Comparison of ENCODE assay signal across 10 cellular contexts in genomic region chr13:42275098-42275471, GRCh38. TPM values are rescaled to one million over a fixed set of nuclear protein-coding genes. Genes with fewer than 3 reads are reported as not detected.
DNase-seq lines count a peak whose midpoint lies in the region; ATAC-seq, FAIRE-seq and TF ChIP-seq lines count a peak whose summit lies in the region.
"Had no signal": no experiment of that assay in that cellular context is flagged by ENCODE, and none has a peak within 500 bp of the region (broad histone marks: within the 10 kb centered on the region; RNA-seq: fewer than 3 reads in every experiment).

No MANE protein-coding gene starts in this region.

- no peak overlapping the region for H3K4me3 Mint-ChIP-seq in HFFc6

- peaks cover 57% of the 10 kb centered on the region for H3K4me1 Mint-ChIP-seq in HFFc6 (ENCODE audit: low read depth)

- H3K4me1 ChIP-seq in GM12878 (ENCODE audit: control insufficient read depth, insufficient read depth, low read length) (peaks cover 23% of the 10 kb centered on the region), heart right ventricle (peaks cover 0 to 59% (median 20%) of the 10 kb centered on the region in 9 donors)

- intact Hi-C loops in GM12878 (cut with micrococcal nuclease; ENCODE audit: unreplicated experiment), result loop anchor here (5.0 to 10.0 kb wide), 4 partner anchors 230 to 1290 kb away; partner anchors contain the start of gene DGKH
- intact Hi-C loops in heart right ventricle (cut with DNase I), result loop anchor here in 1 of 10 donors (10.0 kb wide), 1 partner anchor 810 kb away; no protein-coding TSS in a partner anchor

- H2AFZ ChIP-seq in GM12878 (ENCODE audit: control insufficient read depth, low read depth, low read length), result no peak overlapping the region

- RAD21 ChIA-PET in GM12878 (lab: Charles Lee; ENCODE audit: unreplicated experiment), result interaction anchor here (0.6 to 1.6 kb wide), 5 partner anchors 12 to 140 kb away, joined by 3 to 6 read pairs (median 3); no protein-coding TSS in a partner anchor

- peak overlapping the region; percentile 93 for H3K9ac ChIP-seq in GM12878 (ENCODE audit: control insufficient read depth, insufficient read depth, low read length)

- no peak for TF ChIP-seq RAD21 in GM12878 (IDR thresholded peaks at IDR 0.05; ENCODE audit: insufficient read depth, low read depth, low read length)

- no peak overlapping the region for H3K27ac Mint-ChIP-seq in HFFc6

- FAIRE-seq in GM19239 (lab: Jason Lieb, UNC), result peak; percentile 98
- peak; percentile 90 for FAIRE-seq in GM12878 (lab: Jason Lieb, UNC)
- no peak for FAIRE-seq in frontal cortex (lab: Jason Lieb, UNC)

- CTCF ChIA-PET in GM12878 (lab: Yijun Ruan, JAX), result no interaction called here

- H3K27me3 Mint-ChIP-seq in HFFc6 (ENCODE audit: insufficient read depth), result no peaks in the 10 kb centered on the region

- TF ChIP-seq CTCF in GM12864 (IDR thresholded peaks at IDR 0.05; ENCODE audit: low read depth, low read length, missing control alignments) (no peak), GM12878 (IDR thresholded peaks at IDR 0.05 in 2 of 3, conservative IDR thresholded peaks at IDR 0.05 in 1 of 3; ENCODE audit: control insufficient read depth in 2 of 3, extremely low read depth in 1 of 3, insufficient read depth in 1 of 3, low read depth in 3 of 3, low read length in 3 of 3) (no peak), HFFc6 (IDR thresholded peaks at IDR 0.05) (no peak), heart right ventricle (IDR thresholded peaks at IDR 0.05) (no peak)

- H3K36me3 ChIP-seq in GM12878 (ENCODE audit: control insufficient read depth in 2 of 2, insufficient read depth in 2 of 2, low read length in 1 of 2) (peaks cover 0 to 6% of the 10 kb centered on the region in 2 experiments; a peak in 2 of 4 replicates), heart right ventricle (no peaks in the 10 kb centered on the region)

- no peaks in the 10 kb centered on the region for H4K20me1 ChIP-seq in GM12878 (ENCODE audit: control insufficient read depth, insufficient read depth)

- H3K27ac ChIP-seq in GM12878 (ENCODE audit: control insufficient read depth, insufficient read depth), result peak overlapping the region; percentile 93
- peak overlapping the region in 1 of 10 donors; percentile 37 for H3K27ac ChIP-seq in heart right ventricle

- POLR2A ChIA-PET in GM12878 (lab: Charles Lee), result interaction anchor here (2.1 kb wide), 1 partner anchor 103 kb away, joined by 6 read pairs; no protein-coding TSS in a partner anchor

- peaks cover 86% of the 10 kb centered on the region for H3K79me2 ChIP-seq in GM12878 (ENCODE audit: control insufficient read depth, insufficient read depth, low read length)

- BruUV-seq in GM12878 (replicated peaks; lab: Mats Ljungman, UMichigan), result no TSS peak

- H3K27me3 ChIP-seq in GM12878 (replicated peaks in 1 of 2; ENCODE audit: control insufficient read depth in 2 of 2, insufficient read depth in 2 of 2, low read length in 1 of 2) (no peaks in the 10 kb centered on the region), heart right ventricle (no peaks in the 10 kb centered on the region)

- peak; percentile 69 for TF ChIP-seq POLR2A in GM12878 (IDR thresholded peaks at IDR 0.05; ENCODE audit: low read depth, low read length)

- SMC1A ChIA-PET in GM12878 (lab: Charles Lee; ENCODE audit: uncharacterized antibody, unreplicated experiment), result interaction anchor here (0.7 to 3.6 kb wide), 6 partner anchors 10 to 223 kb away, joined by 3 to 15 read pairs (median 4); no protein-coding TSS in a partner anchor

- H3K4me2 ChIP-seq in GM12878 (ENCODE audit: control insufficient read depth, insufficient read depth), result peak overlapping the region; percentile 77

- H3K9me3 Mint-ChIP-seq in HFFc6, result no peaks in the 10 kb centered on the region

- peak in 1 of 2 experiments; percentile 48; a peak in 3 of 4 replicates for TF ChIP-seq EP300 in GM12878 (IDR thresholded peaks at IDR 0.05; ENCODE audit: borderline replicate concordance in 1 of 2, control insufficient read depth in 1 of 2, low read depth in 2 of 2, low read length in 2 of 2)

- H3K9me3 ChIP-seq in GM12878 (replicated peaks; ENCODE audit: control insufficient read depth, insufficient read depth, low read length) (no peaks in the 10 kb centered on the region; the same call in 2 of the 3 replicates), heart right ventricle (no peaks in the 10 kb centered on the region)

- peaks cover 4% of the 10 kb centered on the region; the same call in 1 of the 2 replicates for H3K36me3 Mint-ChIP-seq in HFFc6 (ENCODE audit: low read depth)

- ATAC-seq in HG03460 (IDR thresholded peaks at IDR 0.05; ENCODE audit: unreplicated experiment) (peak; percentile 22), GM12878 (peak; percentile 47), heart right ventricle (no peak)

- H3K4me3 ChIP-seq in GM12864 (ENCODE audit: low read depth, low read length) (peak overlapping the region; percentile 85), GM12878 (peak overlapping the region; percentile 89), heart right ventricle (no peak overlapping the region)

- in situ Hi-C loops in GM12878 (cut with MboI), result no loop called here

- 0% methylated on average over 2 of the region's 2 CpGs for WGBS in GM12878 (ENCODE audit: insufficient coverage, insufficient replicate concordance, low lambda C conversion rate, missing lambda C conversion rate)
- WGBS in heart right ventricle, 2 donors, result 82 to 90% methylated on average over 2 of the region's 2 CpGs

- peak; percentile 85 for DNase-seq in GM12864 (ENCODE audit: low read depth)
- peak; percentile 12 for DNase-seq in GM19239 (ENCODE audit: insufficient read length, low spot score)
- peak; percentile 87 for DNase-seq in GM12878 (ENCODE audit: low read depth, low spot score)
- no peak for DNase-seq in HFFc6
- DNase-seq in heart right ventricle, result no peak
- no peak for DNase-seq in frontal cortex (ENCODE audit: low spot score in 2 of 2)
- DNase-seq in COLO829 (ENCODE audit: low spot score), result no peak
- DNase-seq: NCI-H1694 treated with DMSO at 0.1 percent for 48 hours; stimulated activated CD8-positive, alpha-beta memory T cell treated with anti-CD3 and anti-CD28 coated beads, Interleukin-4, amount 100 ng/mL, for 48 hours had no signal

TF ChIP-seq in GM12878, 131 proteins besides CTCF, POLR2A, EP300 and RAD21 (continues in another document):
- no peak for TF ChIP-seq TBL1XR1 (IDR thresholded peaks at IDR 0.05; ENCODE audit: low read depth, low read length)
- no peak for TF ChIP-seq ASH2L (IDR thresholded peaks at IDR 0.05; ENCODE audit: borderline replicate concordance, low read depth)
- TF ChIP-seq ESRRA (IDR thresholded peaks at IDR 0.05; ENCODE audit: low read length), result no peak
- peak; percentile 59; the same call in 1 of the 2 replicates for TF ChIP-seq NBN (IDR thresholded peaks at IDR 0.05)
- no peak; the same call in 1 of the 2 replicates for TF ChIP-seq STAT1 (conservative IDR thresholded peaks at IDR 0.05)
- TF ChIP-seq YY1 (IDR thresholded peaks at IDR 0.05; ENCODE audit: low read depth, low read length), result peak; percentile 41; the same call in 1 of the 2 replicates
- peak; percentile 39; the same call in 1 of the 2 replicates for TF ChIP-seq IRF4 (IDR thresholded peaks at IDR 0.05; ENCODE audit: low read depth, low read length)
- no peak for TF ChIP-seq SP1 (IDR thresholded peaks at IDR 0.05; ENCODE audit: low read depth, low read length)
- no peak for TF ChIP-seq SREBF1 (IDR thresholded peaks at IDR 0.05; ENCODE audit: low read length)
- TF ChIP-seq IRF5 (IDR thresholded peaks at IDR 0.05; ENCODE audit: borderline replicate concordance), result no peak
- TF ChIP-seq SUZ12 (IDR thresholded peaks at IDR 0.05; ENCODE audit: unreplicated experiment), result no peak
- no peak for TF ChIP-seq KDM1A (IDR thresholded peaks at IDR 0.05; ENCODE audit: borderline replicate concordance)
- no peak for TF ChIP-seq SMC3 (IDR thresholded peaks at IDR 0.05; ENCODE audit: borderline replicate concordance, low read length)

RNA-seq across cellular contexts. Expression of gene AKAP11, which starts 3.1 kb away (rescaled TPM):
- total RNA-seq in GM12878 (2013; cell fraction: nucleolus; rRNA removed), result 113 and 115 TPM in 2 replicates
- total RNA-seq in GM12878 (2014; rRNA removed) (19.0 and 21.2 TPM in 2 replicates), GM12878 (2014; rRNA removed; fragmentation: Illumina TruSeq; extraction: Trizol) (24.9 and 26.9 TPM in 2 replicates), GM12878 (2021) (24.6 and 27.0 TPM in 2 replicates), heart right ventricle (10 to 100 TPM; 21.1 to 36.2 (median 28.2) TPM), frontal cortex (76.2 TPM)
- 6.7 TPM for polyA plus RNA-seq in GM12878 (2011; ENCODE audit: low read depth)
- polyA plus RNA-seq in GM12878 (2011; rRNA removed) (36.8 and 55.6 TPM in 2 replicates), GM12878 (2014; fragmentation: Illumina TruSeq; extraction: Trizol) (25.1 and 31.9 TPM in 2 replicates), GM12878 (2014; fragmentation: Nextera tagmentation; extraction: Ambion mirVana) (1 to 10 TPM; 4.8 to 6.0 TPM), GM12878 (2014; rRNA removed) (13.9 and 16.8 TPM in 2 replicates), GM12878 (2016; fragmentation: Nextera tagmentation; extraction: Ambion mirVana) (1 to 10 TPM; 6.7 to 7.0 TPM), heart right ventricle (1 to 10 TPM; 3.6 to 4.6 TPM)
- polyA plus RNA-seq in GM12878 (2011; cell fraction: cytosol; rRNA removed), result 12.9 and 14.4 TPM in 2 replicates
- 24.0 and 24.6 TPM in 2 replicates for polyA plus RNA-seq in GM12878 (2011; cell fraction: nucleus; rRNA removed)
- polyA plus RNA-seq in GM12878 (2012), result 11.7 and 16.7 TPM in 2 replicates
- 52.3 and 75.3 TPM in 2 replicates for polyA minus RNA-seq in GM12878 (2011; rRNA and poly(A)+ RNA removed)
- 18.3 and 23.0 TPM in 2 replicates for polyA minus RNA-seq in GM12878 (2011; cell fraction: cytosol; rRNA and poly(A)+ RNA removed)
- polyA minus RNA-seq in GM12878 (2011; cell fraction: nucleus; rRNA and poly(A)+ RNA removed), result 31.6 and 42.1 TPM in 2 replicates
- 10 to 100 TPM; 25.2 to 32.5 (median 31.5) TPM for total RNA-seq in HFFc6 (2021; fragmentation: NEBNext Ultra II Directional; extraction: Animal tissue kit (Norgen Biotek cat#: 25700))

Comparison
In these comparisons a context has a peak if more than half of its experiments do, and no peak if none do; other contexts are left out.
1. DNase-seq: peak in GM12864 (single experiment), GM19239 (single experiment) and GM12878 (single experiment); none in HFFc6 (single experiment), heart right ventricle (0 of 2), frontal cortex (0 of 2) and COLO829 (single experiment).
2. H3K4me3 ChIP-seq: peak in GM12864 (single experiment) and GM12878 (single experiment); none in heart right ventricle (0 of 10).
3. ATAC-seq: peak in HG03460 (single experiment) and GM12878 (single experiment); none in heart right ventricle (0 of 8).